Comparison of ENCODE assay signal across 13 cellular contexts in the genomic region with DNA sequence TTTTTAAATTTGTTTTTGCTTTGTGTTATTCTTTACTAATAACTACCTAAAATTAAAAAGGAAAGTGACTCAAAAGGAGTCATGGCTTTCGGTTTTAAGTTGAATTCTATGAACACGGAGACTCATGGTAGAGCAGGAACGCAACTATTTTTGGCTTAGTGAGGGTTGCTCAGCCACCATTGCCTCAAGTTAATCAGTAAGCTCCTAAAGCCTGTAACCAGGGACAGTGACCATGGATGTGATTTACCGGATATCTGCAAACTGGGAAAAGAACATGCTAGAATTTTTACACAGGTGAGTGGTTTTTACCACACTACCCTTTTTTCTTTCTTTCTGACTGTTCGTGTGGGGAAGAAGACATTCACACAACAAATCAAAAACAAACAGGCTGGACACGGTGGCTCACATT. TPM values are rescaled to one million over a fixed set of nuclear protein-coding genes. Genes with fewer than 3 reads are reported as not detected.
A peak's percentile ranks its signal among the peaks of the same experiment; 100 is the strongest.
DNase-seq lines count a peak whose midpoint lies in the region; ATAC-seq and TF ChIP-seq lines count a peak whose summit lies in the region.
"Had no signal": no experiment of that assay in that cellular context is flagged by ENCODE, and none has a peak within 500 bp of the region (broad histone marks: within the 10 kb centered on the region; RNA-seq: fewer than 3 reads in every experiment).

No MANE protein-coding gene starts in this region.

- no peak for TF ChIP-seq CTCF in adrenal gland (IDR thresholded peaks at IDR 0.05)
- no peak for TF ChIP-seq CTCF in SK-N-SH (IDR thresholded peaks at IDR 0.05)

- H2AFZ ChIP-seq in SK-N-SH (ENCODE audit: low read depth): no peak overlapping the region

- ATAC-seq in GM18867 (IDR thresholded peaks at IDR 0.05; ENCODE audit: unreplicated experiment) (peak; percentile 64), GM21515 (IDR thresholded peaks at IDR 0.05; ENCODE audit: unreplicated experiment) (peak; percentile 68), HG03108 (IDR thresholded peaks at IDR 0.05; ENCODE audit: unreplicated experiment) (peak; percentile 72)
- ATAC-seq: WTC11 had no signal

- H3K9me3 ChIP-seq in adrenal gland (replicated peaks in 1 of 3) (no peaks in the 10 kb centered on the region), SK-N-SH (no peaks in the 10 kb centered on the region)
- H3K9me3 ChIP-seq: Caco-2 had no signal

- TF ChIP-seq RAD21 in SK-N-SH (IDR thresholded peaks at IDR 0.05; ENCODE audit: low read length): no peak

- TF ChIP-seq EP300 in SK-N-SH (IDR thresholded peaks at IDR 0.05; ENCODE audit: borderline replicate concordance in 1 of 2, low read depth in 1 of 2, low read length in 1 of 2): no peak

- H3K4me1 ChIP-seq in adrenal gland (replicated peaks in 1 of 2): no peaks in the 10 kb centered on the region
- no peaks in the 10 kb centered on the region; a peak in 1 of 4 replicates for H3K4me1 ChIP-seq in SK-N-SH (ENCODE audit: control insufficient read depth in 1 of 2, insufficient read depth in 2 of 2, low read depth in 1 of 2, low read length in 1 of 2)
- H3K4me1 ChIP-seq: Caco-2 had no signal

- POLR2A ChIA-PET in SK-N-SH (lab: Yijun Ruan, JAX): no interaction called here

- 85 to 91% (median 89%) methylated on average over 6 of the region's 6 CpGs for WGBS in adrenal gland, 4 donors
- 88% methylated on average over 6 of the region's 6 CpGs for WGBS in SK-N-SH (ENCODE audit: low lambda C conversion rate)

- no peaks in the 10 kb centered on the region for H4K20me1 ChIP-seq in SK-N-SH (ENCODE audit: insufficient read depth)

- H3K9ac ChIP-seq in SK-N-SH: no peak overlapping the region

- H3K9me2 ChIP-seq in SK-N-SH: no peaks in the 10 kb centered on the region

- CTCF ChIA-PET in SK-N-SH (lab: Yijun Ruan, JAX): interaction anchor here (1.7 kb wide), 1 partner anchor 14 kb away, joined by 4 read pairs; no protein-coding TSS in a partner anchor

- intact Hi-C loops in adrenal gland (cut with DNase I): no loop called here

- H3K27ac ChIP-seq in adrenal gland: no peak overlapping the region
- no peak overlapping the region for H3K27ac ChIP-seq in SK-N-SH (ENCODE audit: low read depth in 2 of 2, low read length in 1 of 2)

- no peak for TF ChIP-seq POLR2A in adrenal gland (IDR thresholded peaks at IDR 0.05)

- peak; percentile 85 for DNase-seq in kidney tubule cell (ENCODE audit: low spot score)
- DNase-seq in adrenal gland: no peak
- DNase-seq in HPDE6-E6E7 (ENCODE audit: extremely low spot score): no peak
- DNase-seq in SK-N-SH: no peak
- DNase-seq in SK-N-DZ (ENCODE audit: low spot score): no peak
- DNase-seq: activated naive CD4-positive, alpha-beta T cell; Caco-2; NCI-H2081; RPMI8226 had no signal

- H3K4me2 ChIP-seq in SK-N-SH: no peak overlapping the region

- H3K27me3 ChIP-seq in adrenal gland: no peaks in the 10 kb centered on the region
- no peaks in the 10 kb centered on the region for H3K27me3 ChIP-seq in SK-N-SH (ENCODE audit: insufficient read depth)

- H3K4me3 ChIP-seq in adrenal gland: no peak overlapping the region
- no peak overlapping the region for H3K4me3 ChIP-seq in SK-N-SH (ENCODE audit: low read depth in 2 of 2, low read length in 1 of 2)

- H3K36me3 ChIP-seq in adrenal gland (replicated peaks in 1 of 2): no peaks in the 10 kb centered on the region
- no peaks in the 10 kb centered on the region for H3K36me3 ChIP-seq in SK-N-SH (replicated peaks in 1 of 2; ENCODE audit: control insufficient read depth in 1 of 2, insufficient read depth in 2 of 2, low read length in 1 of 2)

- H3K79me2 ChIP-seq in SK-N-SH (ENCODE audit: insufficient read depth): no peaks in the 10 kb centered on the region

- H3F3A ChIP-seq in SK-N-SH (replicated peaks; ENCODE audit: insufficient read depth): no peaks in the 10 kb centered on the region

TF ChIP-seq in SK-N-SH, 30 proteins besides CTCF, POLR2A, EP300 and RAD21:
- TF ChIP-seq, protein P1, sequence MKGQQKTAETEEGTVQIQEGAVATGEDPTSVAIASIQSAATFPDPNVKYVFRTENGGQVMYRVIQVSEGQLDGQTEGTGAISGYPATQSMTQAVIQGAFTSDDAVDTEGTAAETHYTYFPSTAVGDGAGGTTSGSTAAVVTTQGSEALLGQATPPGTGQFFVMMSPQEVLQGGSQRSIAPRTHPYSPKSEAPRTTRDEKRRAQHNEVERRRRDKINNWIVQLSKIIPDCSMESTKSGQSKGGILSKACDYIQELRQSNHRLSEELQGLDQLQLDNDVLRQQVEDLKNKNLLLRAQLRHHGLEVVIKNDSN (IDR thresholded peaks at IDR 0.05; ENCODE audit: borderline replicate concordance, low read depth): no peak
- TF ChIP-seq RCOR1 (IDR thresholded peaks at IDR 0.05; ENCODE audit: low read length): no peak
- TF ChIP-seq, protein P2, sequence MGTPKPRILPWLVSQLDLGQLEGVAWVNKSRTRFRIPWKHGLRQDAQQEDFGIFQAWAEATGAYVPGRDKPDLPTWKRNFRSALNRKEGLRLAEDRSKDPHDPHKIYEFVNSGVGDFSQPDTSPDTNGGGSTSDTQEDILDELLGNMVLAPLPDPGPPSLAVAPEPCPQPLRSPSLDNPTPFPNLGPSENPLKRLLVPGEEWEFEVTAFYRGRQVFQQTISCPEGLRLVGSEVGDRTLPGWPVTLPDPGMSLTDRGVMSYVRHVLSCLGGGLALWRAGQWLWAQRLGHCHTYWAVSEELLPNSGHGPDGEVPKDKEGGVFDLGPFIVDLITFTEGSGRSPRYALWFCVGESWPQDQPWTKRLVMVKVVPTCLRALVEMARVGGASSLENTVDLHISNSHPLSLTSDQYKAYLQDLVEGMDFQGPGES (IDR thresholded peaks at IDR 0.05; ENCODE audit: low read depth, low read length): no peak
TF ChIP-seq in SK-N-SH: peak in this region for 0.

RNA-seq across cellular contexts. Expression of gene SLC12A8, which starts 11.8 kb away (rescaled TPM):
- 1 to 10 TPM; 1.0 to 5.9 (median 3.0) TPM for total RNA-seq in adrenal gland
- 1 to 10 TPM; 1.1 to 1.9 (median 1.4) TPM for polyA plus RNA-seq in adrenal gland
- polyA plus RNA-seq in SK-N-SH (2012; rRNA removed): 7.5 and 13.2 TPM in 2 replicates
- polyA plus RNA-seq in SK-N-SH (2012; cell fraction: cytosol; rRNA removed): 6.1 and 6.6 TPM in 2 replicates
- polyA plus RNA-seq in SK-N-SH (2012; cell fraction: nucleus; rRNA removed): 23.0 and 26.6 TPM in 2 replicates
- 2.5 and 2.6 TPM in 2 replicates for polyA plus RNA-seq in SK-N-DZ (2014; cell fraction: cytosol; rRNA removed)
- 2.6 and 3.3 TPM in 2 replicates for polyA plus RNA-seq in SK-N-DZ (2014; cell fraction: nucleus; rRNA removed)
